ENCODE assay signal across 1 cellular context in genomic region chr3:39346785-39347585, GRCh38.
TF ChIP-seq lines count a peak whose summit lies in the region.

No MANE protein-coding gene starts in this region.

TF ChIP-seq in K562, 482 proteins besides CTCF, POLR2A, EP300 and RAD21 (continued from another document and continues in another):
- no peak for TF ChIP-seq TFAP4 (CRISPR knock-in tag; IDR thresholded peaks at IDR 0.05; ENCODE audit: borderline replicate concordance)
- TF ChIP-seq AFF4 (CRISPR knock-in tag; IDR thresholded peaks at IDR 0.05) = no peak
- no peak for TF ChIP-seq HOMEZ (CRISPR knock-in tag; IDR thresholded peaks at IDR 0.05)
- no peak for TF ChIP-seq SMAD2 (IDR thresholded peaks at IDR 0.05; ENCODE audit: low read depth, low read length)
- TF ChIP-seq ZC3H4 (CRISPR knock-in tag; IDR thresholded peaks at IDR 0.05; ENCODE audit: borderline replicate concordance) = no peak
- no peak for TF ChIP-seq E4F1 (CRISPR knock-in tag; IDR thresholded peaks at IDR 0.05; ENCODE audit: borderline replicate concordance)
- TF ChIP-seq STAG1 (CRISPR knock-in tag; IDR thresholded peaks at IDR 0.05; ENCODE audit: borderline replicate concordance) = no peak
- no peak for TF ChIP-seq TEAD1 (CRISPR knock-in tag; IDR thresholded peaks at IDR 0.05)
- TF ChIP-seq ETS1 (conservative IDR thresholded peaks at IDR 0.05; ENCODE audit: control insufficient read depth, low read depth, low read length) = no peak
- no peak for TF ChIP-seq RBFOX2 (IDR thresholded peaks at IDR 0.05; ENCODE audit: low read depth, low read length)
- TF ChIP-seq CCNT2 (IDR thresholded peaks at IDR 0.05; ENCODE audit: borderline replicate concordance, extremely low read depth, insufficient read length, low read depth, low read length) = no peak
- TF ChIP-seq BRF2 (IDR thresholded peaks at IDR 0.05; ENCODE audit: borderline replicate concordance, insufficient read depth, insufficient read length) = no peak
- no peak for TF ChIP-seq IFI16 (CRISPR knock-in tag; IDR thresholded peaks at IDR 0.05)
- TF ChIP-seq IRF9 (tag; IDR thresholded peaks at IDR 0.05) = no peak
- TF ChIP-seq ELF4 (CRISPR knock-in tag; IDR thresholded peaks at IDR 0.05) = no peak
- no peak for TF ChIP-seq ETS2 (tag; IDR thresholded peaks at IDR 0.05; ENCODE audit: borderline replicate concordance, poor library complexity, severe bottlenecking)
- no peak for TF ChIP-seq GABPB2 (CRISPR knock-in tag; conservative IDR thresholded peaks at IDR 0.05)
- TF ChIP-seq CHD7 (IDR thresholded peaks at IDR 0.05; ENCODE audit: low read depth, low read length) = no peak
- no peak for TF ChIP-seq ZNF444 (CRISPR knock-in tag; IDR thresholded peaks at IDR 0.05)
- TF ChIP-seq ILK (tag; IDR thresholded peaks at IDR 0.05; ENCODE audit: borderline replicate concordance, low read depth) = no peak
- TF ChIP-seq EGR1 (conservative IDR thresholded peaks at IDR 0.05) = no peak
- TF ChIP-seq ARID2 (IDR thresholded peaks at IDR 0.05) = no peak
- TF ChIP-seq ZNF75A (CRISPR knock-in tag; IDR thresholded peaks at IDR 0.05) = no peak
- TF ChIP-seq TRIM28 (IDR thresholded peaks at IDR 0.05) = no peak
- TF ChIP-seq NCOA2 (IDR thresholded peaks at IDR 0.05; ENCODE audit: partially characterized antibody in 2 of 2) = no peak
- no peak for TF ChIP-seq ZNF197 (CRISPR knock-in tag; IDR thresholded peaks at IDR 0.05; ENCODE audit: low read depth)
- no peak for TF ChIP-seq ZFPM2 (CRISPR knock-in tag; IDR thresholded peaks at IDR 0.05)
- no peak for TF ChIP-seq HNRNPK (IDR thresholded peaks at IDR 0.05; ENCODE audit: low read depth, low read length, poor library complexity, severe bottlenecking)
- TF ChIP-seq KAT8 (IDR thresholded peaks at IDR 0.05; ENCODE audit: low read depth) = no peak
- TF ChIP-seq SMARCC2 (IDR thresholded peaks at IDR 0.05; ENCODE audit: low read depth) = no peak
- no peak for TF ChIP-seq ZNF124 (CRISPR knock-in tag; IDR thresholded peaks at IDR 0.05)
- TF ChIP-seq ELF1 (tag; IDR thresholded peaks at IDR 0.05) = no peak
- no peak for TF ChIP-seq PHB2 (IDR thresholded peaks at IDR 0.05; ENCODE audit: low read depth)
- no peak for TF ChIP-seq NFE2L1 (tag; IDR thresholded peaks at IDR 0.05; ENCODE audit: borderline replicate concordance, low read depth)
- no peak for TF ChIP-seq TGIF2 (CRISPR knock-in tag; IDR thresholded peaks at IDR 0.05)
- TF ChIP-seq LCOR (CRISPR knock-in tag; IDR thresholded peaks at IDR 0.05) = peak; percentile 64; the same call in 1 of the 2 replicates
